1 cellular context compared by ENCODE assay signal in genomic region chr1:116832932-116833578, GRCh38.
TF ChIP-seq lines count a peak whose summit lies in the region.

No MANE protein-coding gene starts in this region.

TF ChIP-seq in GM23338, 12 proteins besides CTCF, POLR2A, EP300 and RAD21 (continued from another document):
- TF ChIP-seq REST (IDR thresholded peaks at IDR 0.05; ENCODE audit: unreplicated experiment), result no peak
- TF ChIP-seq ZNF114 (CRISPR knock-in tag; IDR thresholded peaks at IDR 0.05), result no peak
- TF ChIP-seq CREB1 (CRISPR knock-in tag; IDR thresholded peaks at IDR 0.05; ENCODE audit: low read depth), result no peak
- no peak for TF ChIP-seq ZNF331 (CRISPR knock-in tag; IDR thresholded peaks at IDR 0.05; ENCODE audit: low read depth)
- TF ChIP-seq, protein P1, sequence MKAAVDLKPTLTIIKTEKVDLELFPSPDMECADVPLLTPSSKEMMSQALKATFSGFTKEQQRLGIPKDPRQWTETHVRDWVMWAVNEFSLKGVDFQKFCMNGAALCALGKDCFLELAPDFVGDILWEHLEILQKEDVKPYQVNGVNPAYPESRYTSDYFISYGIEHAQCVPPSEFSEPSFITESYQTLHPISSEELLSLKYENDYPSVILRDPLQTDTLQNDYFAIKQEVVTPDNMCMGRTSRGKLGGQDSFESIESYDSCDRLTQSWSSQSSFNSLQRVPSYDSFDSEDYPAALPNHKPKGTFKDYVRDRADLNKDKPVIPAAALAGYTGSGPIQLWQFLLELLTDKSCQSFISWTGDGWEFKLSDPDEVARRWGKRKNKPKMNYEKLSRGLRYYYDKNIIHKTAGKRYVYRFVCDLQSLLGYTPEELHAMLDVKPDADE (IDR thresholded peaks at IDR 0.05), result no peak
- TF ChIP-seq, protein P2, sequence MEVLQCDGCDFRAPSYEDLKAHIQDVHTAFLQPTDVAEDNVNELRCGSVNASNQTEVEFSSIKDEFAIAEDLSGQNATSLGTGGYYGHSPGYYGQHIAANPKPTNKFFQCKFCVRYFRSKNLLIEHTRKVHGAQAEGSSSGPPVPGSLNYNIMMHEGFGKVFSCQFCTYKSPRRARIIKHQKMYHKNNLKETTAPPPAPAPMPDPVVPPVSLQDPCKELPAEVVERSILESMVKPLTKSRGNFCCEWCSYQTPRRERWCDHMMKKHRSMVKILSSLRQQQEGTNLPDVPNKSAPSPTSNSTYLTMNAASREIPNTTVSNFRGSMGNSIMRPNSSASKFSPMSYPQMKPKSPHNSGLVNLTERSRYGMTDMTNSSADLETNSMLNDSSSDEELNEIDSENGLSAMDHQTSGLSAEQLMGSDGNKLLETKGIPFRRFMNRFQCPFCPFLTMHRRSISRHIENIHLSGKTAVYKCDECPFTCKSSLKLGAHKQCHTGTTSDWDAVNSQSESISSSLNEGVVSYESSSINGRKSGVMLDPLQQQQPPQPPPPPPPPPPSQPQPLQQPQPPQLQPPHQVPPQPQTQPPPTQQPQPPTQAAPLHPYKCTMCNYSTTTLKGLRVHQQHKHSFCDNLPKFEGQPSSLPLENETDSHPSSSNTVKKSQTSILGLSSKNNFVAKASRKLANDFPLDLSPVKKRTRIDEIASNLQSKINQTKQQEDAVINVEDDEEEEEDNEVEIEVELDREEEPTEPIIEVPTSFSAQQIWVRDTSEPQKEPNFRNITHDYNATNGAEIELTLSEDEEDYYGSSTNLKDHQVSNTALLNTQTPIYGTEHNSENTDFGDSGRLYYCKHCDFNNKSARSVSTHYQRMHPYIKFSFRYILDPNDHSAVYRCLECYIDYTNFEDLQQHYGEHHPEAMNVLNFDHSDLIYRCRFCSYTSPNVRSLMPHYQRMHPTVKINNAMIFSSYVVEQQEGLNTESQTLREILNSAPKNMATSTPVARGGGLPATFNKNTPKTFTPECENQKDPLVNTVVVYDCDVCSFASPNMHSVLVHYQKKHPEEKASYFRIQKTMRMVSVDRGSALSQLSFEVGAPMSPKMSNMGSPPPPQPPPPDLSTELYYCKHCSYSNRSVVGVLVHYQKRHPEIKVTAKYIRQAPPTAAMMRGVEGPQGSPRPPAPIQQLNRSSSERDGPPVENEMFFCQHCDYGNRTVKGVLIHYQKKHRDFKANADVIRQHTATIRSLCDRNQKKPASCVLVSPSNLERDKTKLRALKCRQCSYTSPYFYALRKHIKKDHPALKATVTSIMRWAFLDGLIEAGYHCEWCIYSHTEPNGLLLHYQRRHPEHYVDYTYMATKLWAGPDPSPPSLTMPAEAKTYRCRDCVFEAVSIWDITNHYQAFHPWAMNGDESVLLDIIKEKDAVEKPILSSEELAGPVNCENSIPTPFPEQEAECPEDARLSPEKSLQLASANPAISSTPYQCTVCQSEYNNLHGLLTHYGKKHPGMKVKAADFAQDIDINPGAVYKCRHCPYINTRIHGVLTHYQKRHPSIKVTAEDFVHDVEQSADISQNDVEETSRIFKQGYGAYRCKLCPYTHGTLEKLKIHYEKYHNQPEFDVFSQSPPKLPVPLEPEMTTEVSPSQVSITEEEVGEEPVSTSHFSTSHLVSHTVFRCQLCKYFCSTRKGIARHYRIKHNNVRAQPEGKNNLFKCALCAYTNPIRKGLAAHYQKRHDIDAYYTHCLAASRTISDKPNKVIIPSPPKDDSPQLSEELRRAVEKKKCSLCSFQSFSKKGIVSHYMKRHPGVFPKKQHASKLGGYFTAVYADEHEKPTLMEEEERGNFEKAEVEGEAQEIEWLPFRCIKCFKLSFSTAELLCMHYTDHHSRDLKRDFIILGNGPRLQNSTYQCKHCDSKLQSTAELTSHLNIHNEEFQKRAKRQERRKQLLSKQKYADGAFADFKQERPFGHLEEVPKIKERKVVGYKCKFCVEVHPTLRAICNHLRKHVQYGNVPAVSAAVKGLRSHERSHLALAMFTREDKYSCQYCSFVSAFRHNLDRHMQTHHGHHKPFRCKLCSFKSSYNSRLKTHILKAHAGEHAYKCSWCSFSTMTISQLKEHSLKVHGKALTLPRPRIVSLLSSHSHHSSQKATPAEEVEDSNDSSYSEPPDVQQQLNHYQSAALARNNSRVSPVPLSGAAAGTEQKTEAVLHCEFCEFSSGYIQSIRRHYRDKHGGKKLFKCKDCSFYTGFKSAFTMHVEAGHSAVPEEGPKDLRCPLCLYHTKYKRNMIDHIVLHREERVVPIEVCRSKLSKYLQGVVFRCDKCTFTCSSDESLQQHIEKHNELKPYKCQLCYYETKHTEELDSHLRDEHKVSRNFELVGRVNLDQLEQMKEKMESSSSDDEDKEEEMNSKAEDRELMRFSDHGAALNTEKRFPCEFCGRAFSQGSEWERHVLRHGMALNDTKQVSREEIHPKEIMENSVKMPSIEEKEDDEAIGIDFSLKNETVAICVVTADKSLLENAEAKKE (CRISPR knock-in tag; IDR thresholded peaks at IDR 0.05), result no peak
- TF ChIP-seq JUNB (IDR thresholded peaks at IDR 0.05; ENCODE audit: unreplicated experiment), result no peak
- TF ChIP-seq STAT1 (IDR thresholded peaks at IDR 0.05; ENCODE audit: unreplicated experiment), result no peak
